In the genomic region with DNA sequence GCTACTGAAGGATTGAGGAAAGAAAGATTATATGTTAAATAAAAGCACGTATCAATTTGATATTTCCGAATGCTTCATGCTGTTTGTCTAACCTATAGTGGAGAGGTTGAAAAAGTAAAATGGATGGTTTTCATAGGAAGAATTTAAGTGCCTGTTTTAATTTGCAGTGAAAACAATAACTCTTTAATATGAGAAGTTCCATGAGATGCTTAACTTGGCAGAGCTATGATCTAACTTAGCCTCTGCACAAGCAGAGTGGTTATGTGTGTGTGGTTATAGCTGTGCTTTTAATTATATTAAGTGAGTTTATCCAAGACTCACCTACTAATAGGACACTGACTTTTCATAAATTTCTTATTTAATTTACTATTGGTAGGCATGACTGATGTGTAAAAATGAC, we compare ENCODE assay signal across 1 cellular context.
TF ChIP-seq lines count a peak whose summit lies in the region.

No MANE protein-coding gene starts in this region.

TF ChIP-seq in A549, 52 proteins besides CTCF, POLR2A, EP300 and RAD21 (continued from another document):
- no peak for TF ChIP-seq MAZ (IDR thresholded peaks at IDR 0.05; ENCODE audit: borderline replicate concordance, low read depth, low read length)
- TF ChIP-seq CBX2 (IDR thresholded peaks at IDR 0.05; ENCODE audit: borderline replicate concordance, low read depth) = no peak
- TF ChIP-seq RCOR1 (IDR thresholded peaks at IDR 0.05; ENCODE audit: low read depth, low read length) = no peak
- no peak for TF ChIP-seq FOSL2 (IDR thresholded peaks at IDR 0.05)
- peak; percentile 44 for TF ChIP-seq FOSL2 (CRISPR knock-in tag; IDR thresholded peaks at IDR 0.05)
- TF ChIP-seq ZC3H11A (IDR thresholded peaks at IDR 0.05) = no peak
- TF ChIP-seq BHLHE40 (IDR thresholded peaks at IDR 0.05; ENCODE audit: low read depth, low read length) = no peak
- TF ChIP-seq HEYL (CRISPR knock-in tag; IDR thresholded peaks at IDR 0.05) = no peak
- peak; percentile 88 for TF ChIP-seq FOSB (CRISPR knock-in tag; IDR thresholded peaks at IDR 0.05)
- TF ChIP-seq ESRRA (IDR thresholded peaks at IDR 0.05; ENCODE audit: borderline replicate concordance, low read length) = no peak
- TF ChIP-seq CBX8 (IDR thresholded peaks at IDR 0.05) = no peak
- TF ChIP-seq, protein P1, sequence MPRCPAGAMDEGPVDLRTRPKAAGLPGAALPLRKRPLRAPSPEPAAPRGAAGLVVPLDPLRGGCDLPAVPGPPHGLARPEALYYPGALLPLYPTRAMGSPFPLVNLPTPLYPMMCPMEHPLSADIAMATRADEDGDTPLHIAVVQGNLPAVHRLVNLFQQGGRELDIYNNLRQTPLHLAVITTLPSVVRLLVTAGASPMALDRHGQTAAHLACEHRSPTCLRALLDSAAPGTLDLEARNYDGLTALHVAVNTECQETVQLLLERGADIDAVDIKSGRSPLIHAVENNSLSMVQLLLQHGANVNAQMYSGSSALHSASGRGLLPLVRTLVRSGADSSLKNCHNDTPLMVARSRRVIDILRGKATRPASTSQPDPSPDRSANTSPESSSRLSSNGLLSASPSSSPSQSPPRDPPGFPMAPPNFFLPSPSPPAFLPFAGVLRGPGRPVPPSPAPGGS (IDR thresholded peaks at IDR 0.05) = no peak
- no peak for TF ChIP-seq MYC (IDR thresholded peaks at IDR 0.05; ENCODE audit: borderline replicate concordance, low read length)
- TF ChIP-seq TFCP2L1 (CRISPR knock-in tag; IDR thresholded peaks at IDR 0.05) = peak; percentile 77
- no peak for TF ChIP-seq HOXB5 (CRISPR knock-in tag; IDR thresholded peaks at IDR 0.05)
- TF ChIP-seq, protein P2, sequence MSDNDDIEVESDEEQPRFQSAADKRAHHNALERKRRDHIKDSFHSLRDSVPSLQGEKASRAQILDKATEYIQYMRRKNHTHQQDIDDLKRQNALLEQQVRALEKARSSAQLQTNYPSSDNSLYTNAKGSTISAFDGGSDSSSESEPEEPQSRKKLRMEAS (IDR thresholded peaks at IDR 0.05) = no peak
- TF ChIP-seq, protein P3, sequence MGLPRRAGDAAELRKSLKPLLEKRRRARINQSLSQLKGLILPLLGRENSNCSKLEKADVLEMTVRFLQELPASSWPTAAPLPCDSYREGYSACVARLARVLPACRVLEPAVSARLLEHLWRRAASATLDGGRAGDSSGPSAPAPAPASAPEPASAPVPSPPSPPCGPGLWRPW (IDR thresholded peaks at IDR 0.05) = no peak
- no peak for TF ChIP-seq RARB (CRISPR knock-in tag; IDR thresholded peaks at IDR 0.05)
- TF ChIP-seq CEBPB (IDR thresholded peaks at IDR 0.05) = no peak
- no peak for TF ChIP-seq JUNB (IDR thresholded peaks at IDR 0.05)
- peak; percentile 90; the same call in 1 of the 2 replicates for TF ChIP-seq HOXA7 (CRISPR knock-in tag; IDR thresholded peaks at IDR 0.05)
- peak; percentile 87; the same call in 1 of the 2 replicates for TF ChIP-seq EHF (CRISPR knock-in tag; IDR thresholded peaks at IDR 0.05)
- no peak for TF ChIP-seq EHMT2 (IDR thresholded peaks at IDR 0.05; ENCODE audit: low read depth)
- 0 out of 2 replicates have a peak, but pooled peaks have one; percentile 30 for TF ChIP-seq ZNF302 (CRISPR knock-in tag; IDR thresholded peaks at IDR 0.05)
- TF ChIP-seq NPAS2 (CRISPR knock-in tag; IDR thresholded peaks at IDR 0.05; ENCODE audit: borderline replicate concordance) = no peak
- no peak for TF ChIP-seq NR3C1 (IDR thresholded peaks at IDR 0.05)
- TF ChIP-seq RFX5 (IDR thresholded peaks at IDR 0.05) = no peak
- TF ChIP-seq, protein P4, sequence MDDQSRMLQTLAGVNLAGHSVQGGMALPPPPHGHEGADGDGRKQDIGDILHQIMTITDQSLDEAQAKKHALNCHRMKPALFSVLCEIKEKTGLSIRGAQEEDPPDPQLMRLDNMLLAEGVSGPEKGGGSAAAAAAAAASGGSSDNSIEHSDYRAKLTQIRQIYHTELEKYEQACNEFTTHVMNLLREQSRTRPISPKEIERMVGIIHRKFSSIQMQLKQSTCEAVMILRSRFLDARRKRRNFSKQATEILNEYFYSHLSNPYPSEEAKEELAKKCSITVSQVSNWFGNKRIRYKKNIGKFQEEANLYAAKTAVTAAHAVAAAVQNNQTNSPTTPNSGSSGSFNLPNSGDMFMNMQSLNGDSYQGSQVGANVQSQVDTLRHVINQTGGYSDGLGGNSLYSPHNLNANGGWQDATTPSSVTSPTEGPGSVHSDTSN (IDR thresholded peaks at IDR 0.05) = no peak
